ENCODE assay signal across 8 cellular contexts in the genomic region with DNA sequence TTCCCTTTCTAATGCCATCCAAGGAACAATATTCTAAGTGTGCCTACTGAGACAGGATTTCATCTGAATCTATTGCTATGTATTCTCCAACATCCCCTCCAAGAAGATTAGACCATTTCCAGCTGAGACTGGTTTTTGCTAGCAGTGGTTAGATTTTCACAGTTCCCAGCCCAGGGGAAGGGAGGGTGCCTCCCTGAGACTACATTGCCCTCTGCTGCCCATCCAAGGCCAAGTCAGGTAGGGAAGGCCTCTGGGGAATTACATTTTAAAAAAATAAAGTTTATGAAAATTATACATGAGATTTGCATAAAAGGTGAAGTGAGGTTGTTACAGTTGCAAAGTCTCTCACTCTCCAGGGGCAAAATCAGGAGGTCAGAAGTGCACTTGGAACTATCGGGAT. TPM values are rescaled to one million over a fixed set of nuclear protein-coding genes. Genes with fewer than 3 reads are reported as not detected.
DNase-seq lines count a peak whose midpoint lies in the region; ATAC-seq, FAIRE-seq and TF ChIP-seq lines count a peak whose summit lies in the region.

No MANE protein-coding gene starts in this region.

- no peaks in the 10 kb centered on the region for H4K20me1 ChIP-seq in PC-9 (ENCODE audit: insufficient read depth)

- H3K27ac ChIP-seq in PC-9, result no peak overlapping the region
- H3K27ac ChIP-seq in kidney (ENCODE audit: low read depth in 2 of 2, low read length in 2 of 2), result no peak overlapping the region

- CTCF ChIA-PET in PC-9 (lab: Charles Lee), result interaction anchor here (0.7 kb wide), 1 partner anchor 799 kb away, joined by 10 read pairs; no protein-coding TSS in a partner anchor
- CTCF ChIA-PET in Caco-2 (lab: Charles Lee), result interaction anchor here (0.6 kb wide), 1 partner anchor 651 kb away, joined by 3 read pairs; no protein-coding TSS in a partner anchor

- H3K36me3 ChIP-seq in PC-9 (ENCODE audit: low read depth) (no peaks in the 10 kb centered on the region), kidney (ENCODE audit: control insufficient read depth in 1 of 2, insufficient read depth in 2 of 2, low read length in 2 of 2) (no peaks in the 10 kb centered on the region), Caco-2 (ENCODE audit: control insufficient read depth, insufficient read depth, low read length) (no peaks in the 10 kb centered on the region)

- H3K4me3 ChIP-seq in AG09309 (ENCODE audit: control insufficient read depth, low read depth, low read length) (no peak overlapping the region), PC-9 (no peak overlapping the region), kidney (ENCODE audit: low read length in 2 of 2) (no peak overlapping the region), Caco-2 (ENCODE audit: low read depth, low read length) (no peak overlapping the region)

- TF ChIP-seq CTCF in AG09309 (IDR thresholded peaks at IDR 0.05; ENCODE audit: control insufficient read depth, insufficient read depth, low read depth, low read length, missing control alignments), result peak; percentile 31
- TF ChIP-seq CTCF in PC-9 (conservative IDR thresholded peaks at IDR 0.05), result peak; percentile 75
- peak; percentile 58 for TF ChIP-seq CTCF in kidney (IDR thresholded peaks at IDR 0.05; ENCODE audit: borderline replicate concordance, extremely low read depth, insufficient read depth)
- TF ChIP-seq CTCF in Caco-2 (IDR thresholded peaks at IDR 0.05; ENCODE audit: insufficient read depth in 1 of 2, low read depth in 1 of 2, low read length in 1 of 2, severe bottlenecking in 1 of 2, unreplicated experiment in 1 of 2), result peak in 1 of 2 experiments; percentile 31

- H3K9ac ChIP-seq in kidney (ENCODE audit: low read length in 2 of 2), result no peak overlapping the region

- H3K4me2 ChIP-seq in PC-9, result no peak overlapping the region

- FAIRE-seq in GM12891 (lab: Jason Lieb, UNC) (peak; percentile 84), kidney (lab: Jason Lieb, UNC) (no peak)

- H3K4me3 Mint-ChIP-seq in Caco-2 (ENCODE audit: unreplicated experiment), result no peak overlapping the region

- H3K9me2 ChIP-seq in PC-9 (ENCODE audit: insufficient read depth), result no peaks in the 10 kb centered on the region

- intact Hi-C loops in PC-9 (cut with micrococcal nuclease; ENCODE audit: unreplicated experiment) (loop anchor here (5.0 kb wide), 1 partner anchor 631 kb away; no protein-coding TSS in a partner anchor), kidney (cut with DNase I) (no loop called here), Caco-2 (cut with micrococcal nuclease; ENCODE audit: unreplicated experiment) (loop anchor here (5.0 kb wide), 2 partner anchors 99 to 631 kb away; no protein-coding TSS in a partner anchor)

- H3K9me3 Mint-ChIP-seq in Caco-2 (ENCODE audit: unreplicated experiment), result no peaks in the 10 kb centered on the region

- H3K4me1 ChIP-seq in PC-9 (replicated peaks; ENCODE audit: insufficient read depth) (no peaks in the 10 kb centered on the region), kidney (ENCODE audit: control insufficient read depth in 1 of 2, insufficient read depth in 1 of 2, low read depth in 1 of 2, low read length in 2 of 2) (no peaks in the 10 kb centered on the region), Caco-2 (no peaks in the 10 kb centered on the region)

- no peaks in the 10 kb centered on the region for H3K4me1 Mint-ChIP-seq in Caco-2 (ENCODE audit: low read depth, unreplicated experiment)

- H2AFZ ChIP-seq in PC-9, result no peak overlapping the region

- no peak for ATAC-seq in HG02588 (IDR thresholded peaks at IDR 0.05; ENCODE audit: unreplicated experiment)

- no peaks in the 10 kb centered on the region for H3K27me3 ChIP-seq in PC-9 (ENCODE audit: insufficient read depth, low read depth)
- H3K27me3 ChIP-seq in Caco-2 (replicated peaks; ENCODE audit: control insufficient read depth, insufficient read depth, low read length), result no peaks in the 10 kb centered on the region

- DNase-seq in AG09309 (ENCODE audit: low read depth) (no peak), GM12891 (ENCODE audit: insufficient read length, low spot score) (no peak), PC-9 (peak in 1 of 2 experiments; percentile 22), kidney (no peak), NCI-H2081 (lab: John Stamatoyannopoulos, UW) (no peak), NCI-H1694 (lab: John Stamatoyannopoulos, UW) (no peak), Caco-2 (no peak)

- POLR2A ChIA-PET in PC-9 (lab: Charles Lee; ENCODE audit: unreplicated experiment), result no interaction called here
- POLR2A ChIA-PET in Caco-2 (lab: Charles Lee), result no interaction called here

- no peaks in the 10 kb centered on the region for H3K36me3 Mint-ChIP-seq in Caco-2 (ENCODE audit: insufficient read depth, unreplicated experiment)

- BruUV-seq in PC-9 (replicated peaks; lab: Mats Ljungman, UMichigan) (no TSS peak), Caco-2 (replicated peaks; lab: Mats Ljungman, UMichigan) (no TSS peak)

- H3K79me2 ChIP-seq in PC-9 (ENCODE audit: low read depth), result no peaks in the 10 kb centered on the region

- TF ChIP-seq POLR2A in GM12891 (IDR thresholded peaks at IDR 0.05; ENCODE audit: low read depth, low read length), result no peak

- H3K27ac Mint-ChIP-seq in Caco-2 (ENCODE audit: unreplicated experiment), result no peak overlapping the region

- H3K27me3 Mint-ChIP-seq in Caco-2 (ENCODE audit: insufficient read depth, unreplicated experiment), result no peaks in the 10 kb centered on the region

- H3K9me3 ChIP-seq in PC-9 (ENCODE audit: insufficient read depth, low read depth) (no peaks in the 10 kb centered on the region), kidney (ENCODE audit: control insufficient read depth in 1 of 2, low read length in 2 of 2) (no peaks in the 10 kb centered on the region), Caco-2 (no peaks in the 10 kb centered on the region)

- H3F3A ChIP-seq in PC-9 (ENCODE audit: insufficient read depth, low read depth), result no peaks in the 10 kb centered on the region; the same call in 1 of the 2 replicates

TF ChIP-seq in GM12891, 5 proteins besides CTCF, POLR2A, EP300 and RAD21:
- TF ChIP-seq POU2F2 (IDR thresholded peaks at IDR 0.05; ENCODE audit: low read depth, low read length) (no peak), POLR2AphosphoS5 (IDR thresholded peaks at IDR 0.05; ENCODE audit: low read depth, low read length) (no peak), SPI1 (IDR thresholded peaks at IDR 0.05; ENCODE audit: low read depth, low read length) (no peak), TAF1 (IDR thresholded peaks at IDR 0.05; ENCODE audit: low read depth, low read length) (no peak), PAX5 (IDR thresholded peaks at IDR 0.05; ENCODE audit: insufficient read depth, low read length, severe bottlenecking) (no peak)

RNA-seq across cellular contexts. Expression of a gene that starts 28.0 kb away (rescaled TPM):
- 21.7 TPM for polyA plus RNA-seq in GM12891 (2012; ENCODE audit: low read depth, missing spikeins)
- total RNA-seq in PC-9 (2021), result 23.3 and 32.1 TPM in 2 replicates
- 52.2 TPM for total RNA-seq in kidney
- polyA plus RNA-seq in kidney (ENCODE audit: insufficient read depth, low read depth, low replicate concordance), result 13.3 TPM
- total RNA-seq in Caco-2 (2022), result 4.6 and 5.3 TPM in 2 replicates
